28 cellular contexts compared by ENCODE assay signal in the genomic region with DNA sequence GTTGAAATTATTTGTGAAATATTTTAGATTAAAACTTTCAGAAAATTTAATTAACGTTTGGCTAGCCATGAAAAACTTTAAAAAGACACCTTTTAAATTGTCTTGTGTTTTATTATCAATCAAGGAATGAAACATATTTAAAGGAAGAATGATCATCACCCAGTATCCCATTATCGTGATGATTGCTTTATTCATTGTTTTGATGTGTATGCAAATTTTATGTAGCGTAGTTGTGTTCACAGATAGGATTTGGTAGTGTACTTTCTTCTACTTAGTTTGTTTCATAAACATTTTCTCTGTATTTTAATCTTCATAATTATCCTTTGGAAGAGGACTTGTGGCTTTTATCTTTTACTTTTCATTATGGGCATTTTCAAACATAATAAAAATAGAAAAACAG.
"Had no signal": no experiment of that assay in that cellular context is flagged by ENCODE, and none has a peak within 500 bp of the region (broad histone marks: within the 10 kb centered on the region; RNA-seq: fewer than 3 reads in every experiment).

No MANE protein-coding gene starts in this region.

- DNase-seq: natural killer cell; occipital lobe; ovary; posterior cingulate gyrus; psoas muscle; right cardiac atrium; spleen; stimulated activated CD4-positive, alpha-beta T cell treated with anti-CD3 and anti-CD28 coated beads, Interleukin-12 subunit alpha, Interleukin-12 subunit beta, amount 100 ng/mL, for 4 hours; stimulated activated CD4-positive, alpha-beta T cell treated with anti-CD3 and anti-CD28 coated beads, Interleukin-1b, Interleukin-23, amount 100 ng/mL, for 48 hours; stimulated activated CD4-positive, alpha-beta T cell treated with anti-CD3 and anti-CD28 coated beads, Interleukin-4, amount 100 ng/mL, for 1 hour; stimulated activated CD4-positive, alpha-beta T cell treated with anti-CD3 and anti-CD28 coated beads, Interleukin-4, amount 100 ng/mL, for 4 hours; stimulated activated CD8-positive, alpha-beta memory T cell treated with anti-CD3 and anti-CD28 coated beads, Interleukin-4, amount 100 ng/mL, for 48 hours; stimulated activated naive CD4-positive, alpha-beta T cell; stimulated activated naive CD8-positive, alpha-beta T cell treated with anti-CD3 and anti-CD28 coated beads, Interleukin-15, amount 100 ng/mL, for 72 hours; stimulated activated naive CD8-positive, alpha-beta T cell treated with anti-CD3 and anti-CD28 coated beads, Interleukin-15, Interleukin-2, amounts not matched to agents 100 U/mL and 50 U/mL, for 24 hours; substantia nigra; testis; tibial artery; transverse colon; upper lobe of right lung; uterus had no signal

- H3K4me2 ChIP-seq: neural progenitor cell, smooth muscle cell had no signal

- H3K27me3 ChIP-seq: ovary, suprapubic skin, testis, tibial artery, upper lobe of right lung, uterus had no signal

- H3K4me1 ChIP-seq: parathyroid adenoma, psoas muscle, spleen, testis, tibial artery, upper lobe of right lung, uterus had no signal

- H3K9ac ChIP-seq: neural progenitor cell, parathyroid adenoma had no signal

- H3K27ac ChIP-seq: neural progenitor cell, ovary, parathyroid adenoma, psoas muscle, skin epidermis, spleen, suprapubic skin, testis, tibial artery, transverse colon, upper lobe of right lung, uterus had no signal

- H3K4me3 ChIP-seq: neural progenitor cell, ovary, psoas muscle, skin epidermis, smooth muscle cell, spleen, suprapubic skin, testis, tibial artery, transverse colon, upper lobe of right lung, uterus had no signal

- H3K9me3 ChIP-seq: ovary, psoas muscle, spleen, suprapubic skin, testis, tibial artery, transverse colon, upper lobe of right lung, uterus had no signal

- ATAC-seq: natural killer cell; psoas muscle; right cardiac atrium; sciatic nerve; stimulated activated memory B cell treated with anti-CD40 and anti-IgM and Interleukin-4, amounts not matched to agents 10 μg/mL and 1 μg/mL and 100 μg/mL, for 72 hours; stimulated activated naive CD8-positive, alpha-beta T cell treated with anti-CD3 and anti-CD28 coated beads, Interleukin-15, amount 100 ng/mL, for 72 hours; stimulated activated naive CD8-positive, alpha-beta T cell treated with anti-CD3 and anti-CD28 coated beads, Interleukin-15, Interleukin-2, amounts not matched to agents 100 U/mL and 50 U/mL, for 24 hours; upper lobe of right lung had no signal

- H3K36me3 ChIP-seq: ovary, spleen, transverse colon, upper lobe of right lung, uterus had no signal

- H2AFZ ChIP-seq: neural progenitor cell, parathyroid adenoma had no signal
